Comparison of ENCODE assay signal across 18 cellular contexts in the genomic region with DNA sequence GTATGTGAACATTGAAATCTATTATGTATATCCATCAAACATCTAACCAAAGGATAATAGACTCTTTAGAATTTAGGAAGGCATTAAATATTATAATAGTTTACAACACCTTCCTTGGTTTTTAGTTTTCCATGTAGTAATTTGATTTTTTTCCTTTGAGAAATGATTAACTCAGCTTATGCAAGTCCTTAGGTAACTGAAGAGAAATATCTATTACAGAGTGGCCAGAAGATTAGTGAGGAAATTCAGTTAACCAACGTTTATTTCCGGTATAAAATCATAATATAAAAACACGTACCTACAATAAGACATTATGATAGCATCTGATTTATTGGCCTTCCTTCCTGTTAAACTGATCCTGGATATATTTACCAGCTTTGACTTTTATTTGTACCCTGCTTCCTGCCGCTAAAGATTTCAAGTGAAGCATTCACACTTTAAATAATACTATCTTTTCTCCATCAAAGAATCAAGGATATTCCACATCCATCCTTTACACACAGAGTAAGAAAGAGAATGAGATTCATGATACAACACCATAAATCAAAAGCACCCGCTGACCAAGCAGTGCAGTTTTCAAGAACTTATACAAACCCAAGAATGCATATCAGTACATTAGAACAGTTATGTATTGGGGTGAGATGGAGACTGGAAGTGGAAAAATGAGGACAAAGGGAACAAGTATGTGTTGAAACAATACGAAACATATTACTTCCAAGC. TPM values are rescaled to one million over a fixed set of nuclear protein-coding genes. Genes with fewer than 3 reads are reported as not detected.
DNase-seq lines count a peak whose midpoint lies in the region; ATAC-seq, FAIRE-seq and TF ChIP-seq lines count a peak whose summit lies in the region.
"Had no signal": no experiment of that assay in that cellular context is flagged by ENCODE, and none has a peak within 500 bp of the region (broad histone marks: within the 10 kb centered on the region; RNA-seq: fewer than 3 reads in every experiment).

No MANE protein-coding gene starts in this region.

- peak overlapping the region; percentile 69 for H3K27ac Mint-ChIP-seq in activated T-cell treated with anti-CD3 and anti-CD28 coated beads, Interleukin-2, amount 50 U/mL, for 72 hours
- H3K27ac Mint-ChIP-seq: CD4-positive, alpha-beta T cell had no signal

- no peak for DNase-seq in activated T-cell treated with anti-CD3 and anti-CD28 coated beads, Interleukin-2, amount 50 U/mL, for 72 hours
- no peak for DNase-seq in activated T-cell treated with anti-CD3 and anti-CD28 coated beads for 4 hours
- peak; percentile 86 for DNase-seq in SK-N-MC (ENCODE audit: low read depth, low spot score)
- DNase-seq in kidney, result no peak
- DNase-seq in spleen, result no peak
- DNase-seq in cerebellar cortex (ENCODE audit: low spot score), result no peak
- no peak for DNase-seq in dermis blood vessel endothelial cell
- DNase-seq in DMS 273 treated with DMSO at 0.1 percent for 48 hours (lab: John Stamatoyannopoulos, UW), result no peak
- DNase-seq: CD4-positive, alpha-beta T cell; DMS79 treated with DMSO at 0.1 percent for 48 hours; GDM1; GOT3; NCI-H1092; NCI-H1694 treated with DMSO at 0.1 percent for 48 hours; NCI-H69; NK-92 treated with Interleukin-12 subunit alpha and Interleukin-12 subunit beta, amount 100 ng/mL, for 24 hours had no signal

- H3K4me3 Mint-ChIP-seq in activated T-cell treated with anti-CD3 and anti-CD28 coated beads, Interleukin-2, amount 50 U/mL, for 72 hours, result no peak overlapping the region
- H3K4me3 Mint-ChIP-seq: CD4-positive, alpha-beta T cell had no signal

- H3K4me3 ChIP-seq in SK-N-MC (peak overlapping the region; percentile 59), kidney (ENCODE audit: low read length in 2 of 2) (no peak overlapping the region), spleen (no peak overlapping the region)
- H3K4me3 ChIP-seq: K562 had no signal

- H3K36me3 ChIP-seq in SK-N-MC (ENCODE audit: insufficient read depth, low read length) (peaks cover 13% of the 10 kb centered on the region), kidney (ENCODE audit: control insufficient read depth in 1 of 2, insufficient read depth in 2 of 2, low read length in 2 of 2) (no peaks in the 10 kb centered on the region), spleen (peaks cover 0 to 64% (median 6%) of the 10 kb centered on the region in 6 donors)

- TF ChIP-seq CTCF in kidney (IDR thresholded peaks at IDR 0.05; ENCODE audit: borderline replicate concordance, extremely low read depth, insufficient read depth) (no peak), spleen (IDR thresholded peaks at IDR 0.05 in 8 of 11, conservative IDR thresholded peaks at IDR 0.05 in 3 of 11) (no peak)

- no peaks in the 10 kb centered on the region for H3K27me3 ChIP-seq in spleen (replicated peaks in 1 of 7)

- no peak for ATAC-seq in activated T-cell treated with anti-CD3 and anti-CD28 coated beads, Interleukin-2, amount 50 U/mL, for 72 hours (replicated peaks in 1 of 2)

- no peaks in the 10 kb centered on the region for H3K27me3 Mint-ChIP-seq in activated T-cell treated with anti-CD3 and anti-CD28 coated beads, Interleukin-2, amount 50 U/mL, for 72 hours (ENCODE audit: low read depth)
- H3K27me3 Mint-ChIP-seq: CD4-positive, alpha-beta T cell had no signal

- H3K9ac ChIP-seq in SK-N-MC (ENCODE audit: insufficient read length) (no peak overlapping the region), kidney (ENCODE audit: low read length in 2 of 2) (no peak overlapping the region)

- peaks cover 9% of the 10 kb centered on the region for H3K4me1 Mint-ChIP-seq in activated T-cell treated with anti-CD3 and anti-CD28 coated beads, Interleukin-2, amount 50 U/mL, for 72 hours (ENCODE audit: low read depth)

- peaks cover 5 to 11% of the 10 kb centered on the region in 2 donors for H3K4me1 ChIP-seq in kidney (ENCODE audit: control insufficient read depth in 1 of 2, insufficient read depth in 1 of 2, low read depth in 1 of 2, low read length in 2 of 2)
- H3K4me1 ChIP-seq in spleen, result peaks cover 0 to 16% (median 4%) of the 10 kb centered on the region in 6 donors

- H3K9me3 ChIP-seq in SK-N-MC (ENCODE audit: low read depth, low read length) (no peaks in the 10 kb centered on the region; the same call in 1 of the 2 replicates), kidney (ENCODE audit: control insufficient read depth in 1 of 2, low read length in 2 of 2) (no peaks in the 10 kb centered on the region), spleen (no peaks in the 10 kb centered on the region)

- H3K27ac ChIP-seq in SK-N-MC (peak overlapping the region; percentile 72), kidney (ENCODE audit: low read depth in 2 of 2, low read length in 2 of 2) (peak overlapping the region; percentile 3 to 7), spleen (peak overlapping the region in 5 of 8 donors; percentile 5 to 32 (median 25))

- TF ChIP-seq POLR2A in spleen (IDR thresholded peaks at IDR 0.05), result no peak

- intact Hi-C loops in kidney (cut with DNase I) (no loop called here), spleen (cut with DNase I; ENCODE audit: low total_unique reads) (no loop called here)

- peak; percentile 21 for FAIRE-seq in kidney (lab: Jason Lieb, UNC)
- FAIRE-seq: GM12892, K562 had no signal

- no peaks in the 10 kb centered on the region for H3K9me3 Mint-ChIP-seq in activated T-cell treated with anti-CD3 and anti-CD28 coated beads, Interleukin-2, amount 50 U/mL, for 72 hours
- H3K9me3 Mint-ChIP-seq: CD4-positive, alpha-beta T cell had no signal

- H3K36me3 Mint-ChIP-seq in activated T-cell treated with anti-CD3 and anti-CD28 coated beads, Interleukin-2, amount 50 U/mL, for 72 hours (ENCODE audit: insufficient read depth in 2 of 2), result peaks cover 6 to 14% of the 10 kb centered on the region in 2 donors

- WGBS in spleen, 5 donors, result 31 to 40% (median 36%) methylated on average over 6 of the region's 6 CpGs

RNA-seq across cellular contexts. Expression of a gene that starts 31.8 kb away (rescaled TPM):
- total RNA-seq in activated T-cell treated with anti-CD3 and anti-CD28 coated beads, Interleukin-2, amount 50 U/mL, for 72 hours, result 10 to 100 TPM in 1 of 2 donors, 1 to 10 TPM in 1; 4.5 to 10.6 TPM
- 15.3 TPM for total RNA-seq in kidney
- polyA plus RNA-seq in kidney (ENCODE audit: insufficient read depth, low read depth, low replicate concordance), result 14.6 TPM
- 100 to 1,000 TPM in 4 of 7 donors, 10 to 100 TPM in 3; 57.3 to 128 (median 111) TPM for total RNA-seq in spleen
- polyA plus RNA-seq in spleen, result 1 to 10 TPM; 4.7 to 9.0 (median 7.0) TPM
- total RNA-seq in dermis blood vessel endothelial cell, result 99.4 and 122 TPM in 2 replicates

Comparison
In these comparisons a context has a peak if more than half of its experiments do, and no peak if none do; other contexts are left out.
1. H3K27ac ChIP-seq: peak in every context shown above with its lines; median percentile 72 in SK-N-MC; 25 in spleen; 5 in kidney.